Comparison of ENCODE assay signal across 1 cellular context in the genomic region with DNA sequence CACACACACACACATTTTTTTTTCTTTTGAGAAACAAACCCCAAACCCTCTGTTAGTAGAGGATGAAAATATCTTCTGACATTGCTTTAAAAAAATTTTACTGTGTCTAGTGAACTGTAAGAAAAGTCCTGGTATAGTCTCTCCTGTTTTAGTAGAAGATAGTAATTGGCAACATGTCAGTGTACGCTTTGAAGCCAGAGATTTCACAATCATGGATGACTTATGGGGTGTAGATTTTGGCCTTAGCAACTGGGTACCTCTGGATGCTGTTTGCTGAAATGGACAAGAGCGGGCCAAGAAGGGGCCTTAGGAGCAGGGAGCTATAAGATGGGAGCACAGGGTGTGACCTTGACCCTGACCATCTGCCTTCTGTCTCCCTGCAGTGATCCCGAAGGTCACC.
TF ChIP-seq lines count a peak whose summit lies in the region.

No MANE protein-coding gene starts in this region.

TF ChIP-seq in GM23338, 12 proteins besides CTCF, POLR2A, EP300 and RAD21 (continued from another document):
- TF ChIP-seq, protein P1, sequence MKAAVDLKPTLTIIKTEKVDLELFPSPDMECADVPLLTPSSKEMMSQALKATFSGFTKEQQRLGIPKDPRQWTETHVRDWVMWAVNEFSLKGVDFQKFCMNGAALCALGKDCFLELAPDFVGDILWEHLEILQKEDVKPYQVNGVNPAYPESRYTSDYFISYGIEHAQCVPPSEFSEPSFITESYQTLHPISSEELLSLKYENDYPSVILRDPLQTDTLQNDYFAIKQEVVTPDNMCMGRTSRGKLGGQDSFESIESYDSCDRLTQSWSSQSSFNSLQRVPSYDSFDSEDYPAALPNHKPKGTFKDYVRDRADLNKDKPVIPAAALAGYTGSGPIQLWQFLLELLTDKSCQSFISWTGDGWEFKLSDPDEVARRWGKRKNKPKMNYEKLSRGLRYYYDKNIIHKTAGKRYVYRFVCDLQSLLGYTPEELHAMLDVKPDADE (IDR thresholded peaks at IDR 0.05): no peak
- TF ChIP-seq ZNF331 (CRISPR knock-in tag; IDR thresholded peaks at IDR 0.05; ENCODE audit: low read depth) (no peak), JUNB (IDR thresholded peaks at IDR 0.05; ENCODE audit: unreplicated experiment) (no peak), CREB1 (CRISPR knock-in tag; IDR thresholded peaks at IDR 0.05; ENCODE audit: low read depth) (no peak), POLR2AphosphoS5 (IDR thresholded peaks at IDR 0.05; ENCODE audit: low read depth) (no peak), EZH2 (IDR thresholded peaks at IDR 0.05; ENCODE audit: low read depth, unreplicated experiment) (no peak), NANOG (IDR thresholded peaks at IDR 0.05; ENCODE audit: borderline replicate concordance) (no peak), ZNF114 (CRISPR knock-in tag; IDR thresholded peaks at IDR 0.05) (no peak), STAT1 (IDR thresholded peaks at IDR 0.05; ENCODE audit: unreplicated experiment) (no peak)
- TF ChIP-seq, protein P2, sequence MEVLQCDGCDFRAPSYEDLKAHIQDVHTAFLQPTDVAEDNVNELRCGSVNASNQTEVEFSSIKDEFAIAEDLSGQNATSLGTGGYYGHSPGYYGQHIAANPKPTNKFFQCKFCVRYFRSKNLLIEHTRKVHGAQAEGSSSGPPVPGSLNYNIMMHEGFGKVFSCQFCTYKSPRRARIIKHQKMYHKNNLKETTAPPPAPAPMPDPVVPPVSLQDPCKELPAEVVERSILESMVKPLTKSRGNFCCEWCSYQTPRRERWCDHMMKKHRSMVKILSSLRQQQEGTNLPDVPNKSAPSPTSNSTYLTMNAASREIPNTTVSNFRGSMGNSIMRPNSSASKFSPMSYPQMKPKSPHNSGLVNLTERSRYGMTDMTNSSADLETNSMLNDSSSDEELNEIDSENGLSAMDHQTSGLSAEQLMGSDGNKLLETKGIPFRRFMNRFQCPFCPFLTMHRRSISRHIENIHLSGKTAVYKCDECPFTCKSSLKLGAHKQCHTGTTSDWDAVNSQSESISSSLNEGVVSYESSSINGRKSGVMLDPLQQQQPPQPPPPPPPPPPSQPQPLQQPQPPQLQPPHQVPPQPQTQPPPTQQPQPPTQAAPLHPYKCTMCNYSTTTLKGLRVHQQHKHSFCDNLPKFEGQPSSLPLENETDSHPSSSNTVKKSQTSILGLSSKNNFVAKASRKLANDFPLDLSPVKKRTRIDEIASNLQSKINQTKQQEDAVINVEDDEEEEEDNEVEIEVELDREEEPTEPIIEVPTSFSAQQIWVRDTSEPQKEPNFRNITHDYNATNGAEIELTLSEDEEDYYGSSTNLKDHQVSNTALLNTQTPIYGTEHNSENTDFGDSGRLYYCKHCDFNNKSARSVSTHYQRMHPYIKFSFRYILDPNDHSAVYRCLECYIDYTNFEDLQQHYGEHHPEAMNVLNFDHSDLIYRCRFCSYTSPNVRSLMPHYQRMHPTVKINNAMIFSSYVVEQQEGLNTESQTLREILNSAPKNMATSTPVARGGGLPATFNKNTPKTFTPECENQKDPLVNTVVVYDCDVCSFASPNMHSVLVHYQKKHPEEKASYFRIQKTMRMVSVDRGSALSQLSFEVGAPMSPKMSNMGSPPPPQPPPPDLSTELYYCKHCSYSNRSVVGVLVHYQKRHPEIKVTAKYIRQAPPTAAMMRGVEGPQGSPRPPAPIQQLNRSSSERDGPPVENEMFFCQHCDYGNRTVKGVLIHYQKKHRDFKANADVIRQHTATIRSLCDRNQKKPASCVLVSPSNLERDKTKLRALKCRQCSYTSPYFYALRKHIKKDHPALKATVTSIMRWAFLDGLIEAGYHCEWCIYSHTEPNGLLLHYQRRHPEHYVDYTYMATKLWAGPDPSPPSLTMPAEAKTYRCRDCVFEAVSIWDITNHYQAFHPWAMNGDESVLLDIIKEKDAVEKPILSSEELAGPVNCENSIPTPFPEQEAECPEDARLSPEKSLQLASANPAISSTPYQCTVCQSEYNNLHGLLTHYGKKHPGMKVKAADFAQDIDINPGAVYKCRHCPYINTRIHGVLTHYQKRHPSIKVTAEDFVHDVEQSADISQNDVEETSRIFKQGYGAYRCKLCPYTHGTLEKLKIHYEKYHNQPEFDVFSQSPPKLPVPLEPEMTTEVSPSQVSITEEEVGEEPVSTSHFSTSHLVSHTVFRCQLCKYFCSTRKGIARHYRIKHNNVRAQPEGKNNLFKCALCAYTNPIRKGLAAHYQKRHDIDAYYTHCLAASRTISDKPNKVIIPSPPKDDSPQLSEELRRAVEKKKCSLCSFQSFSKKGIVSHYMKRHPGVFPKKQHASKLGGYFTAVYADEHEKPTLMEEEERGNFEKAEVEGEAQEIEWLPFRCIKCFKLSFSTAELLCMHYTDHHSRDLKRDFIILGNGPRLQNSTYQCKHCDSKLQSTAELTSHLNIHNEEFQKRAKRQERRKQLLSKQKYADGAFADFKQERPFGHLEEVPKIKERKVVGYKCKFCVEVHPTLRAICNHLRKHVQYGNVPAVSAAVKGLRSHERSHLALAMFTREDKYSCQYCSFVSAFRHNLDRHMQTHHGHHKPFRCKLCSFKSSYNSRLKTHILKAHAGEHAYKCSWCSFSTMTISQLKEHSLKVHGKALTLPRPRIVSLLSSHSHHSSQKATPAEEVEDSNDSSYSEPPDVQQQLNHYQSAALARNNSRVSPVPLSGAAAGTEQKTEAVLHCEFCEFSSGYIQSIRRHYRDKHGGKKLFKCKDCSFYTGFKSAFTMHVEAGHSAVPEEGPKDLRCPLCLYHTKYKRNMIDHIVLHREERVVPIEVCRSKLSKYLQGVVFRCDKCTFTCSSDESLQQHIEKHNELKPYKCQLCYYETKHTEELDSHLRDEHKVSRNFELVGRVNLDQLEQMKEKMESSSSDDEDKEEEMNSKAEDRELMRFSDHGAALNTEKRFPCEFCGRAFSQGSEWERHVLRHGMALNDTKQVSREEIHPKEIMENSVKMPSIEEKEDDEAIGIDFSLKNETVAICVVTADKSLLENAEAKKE (CRISPR knock-in tag; IDR thresholded peaks at IDR 0.05): no peak
- TF ChIP-seq, protein P3, sequence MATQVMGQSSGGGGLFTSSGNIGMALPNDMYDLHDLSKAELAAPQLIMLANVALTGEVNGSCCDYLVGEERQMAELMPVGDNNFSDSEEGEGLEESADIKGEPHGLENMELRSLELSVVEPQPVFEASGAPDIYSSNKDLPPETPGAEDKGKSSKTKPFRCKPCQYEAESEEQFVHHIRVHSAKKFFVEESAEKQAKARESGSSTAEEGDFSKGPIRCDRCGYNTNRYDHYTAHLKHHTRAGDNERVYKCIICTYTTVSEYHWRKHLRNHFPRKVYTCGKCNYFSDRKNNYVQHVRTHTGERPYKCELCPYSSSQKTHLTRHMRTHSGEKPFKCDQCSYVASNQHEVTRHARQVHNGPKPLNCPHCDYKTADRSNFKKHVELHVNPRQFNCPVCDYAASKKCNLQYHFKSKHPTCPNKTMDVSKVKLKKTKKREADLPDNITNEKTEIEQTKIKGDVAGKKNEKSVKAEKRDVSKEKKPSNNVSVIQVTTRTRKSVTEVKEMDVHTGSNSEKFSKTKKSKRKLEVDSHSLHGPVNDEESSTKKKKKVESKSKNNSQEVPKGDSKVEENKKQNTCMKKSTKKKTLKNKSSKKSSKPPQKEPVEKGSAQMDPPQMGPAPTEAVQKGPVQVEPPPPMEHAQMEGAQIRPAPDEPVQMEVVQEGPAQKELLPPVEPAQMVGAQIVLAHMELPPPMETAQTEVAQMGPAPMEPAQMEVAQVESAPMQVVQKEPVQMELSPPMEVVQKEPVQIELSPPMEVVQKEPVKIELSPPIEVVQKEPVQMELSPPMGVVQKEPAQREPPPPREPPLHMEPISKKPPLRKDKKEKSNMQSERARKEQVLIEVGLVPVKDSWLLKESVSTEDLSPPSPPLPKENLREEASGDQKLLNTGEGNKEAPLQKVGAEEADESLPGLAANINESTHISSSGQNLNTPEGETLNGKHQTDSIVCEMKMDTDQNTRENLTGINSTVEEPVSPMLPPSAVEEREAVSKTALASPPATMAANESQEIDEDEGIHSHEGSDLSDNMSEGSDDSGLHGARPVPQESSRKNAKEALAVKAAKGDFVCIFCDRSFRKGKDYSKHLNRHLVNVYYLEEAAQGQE (IDR thresholded peaks at IDR 0.05; ENCODE audit: unreplicated experiment): no peak
TF ChIP-seq in GM23338: peak in this region for 0.
